1 cellular context compared by ENCODE assay signal in genomic region chr5:8013951-8014844, GRCh38.
TF ChIP-seq lines count a peak whose summit lies in the region.

No MANE protein-coding gene starts in this region.

TF ChIP-seq in GM23338, 12 proteins besides CTCF, POLR2A, EP300 and RAD21:
- TF ChIP-seq ZNF462 (CRISPR knock-in tag; IDR thresholded peaks at IDR 0.05), result no peak
- no peak for TF ChIP-seq ZNF114 (CRISPR knock-in tag; IDR thresholded peaks at IDR 0.05)
- no peak for TF ChIP-seq REST (IDR thresholded peaks at IDR 0.05; ENCODE audit: unreplicated experiment)
- TF ChIP-seq EZH2 (IDR thresholded peaks at IDR 0.05; ENCODE audit: low read depth, unreplicated experiment), result no peak
- TF ChIP-seq STAT1 (IDR thresholded peaks at IDR 0.05; ENCODE audit: unreplicated experiment), result no peak
- TF ChIP-seq NANOG (IDR thresholded peaks at IDR 0.05; ENCODE audit: borderline replicate concordance), result no peak
- no peak for TF ChIP-seq CREB1 (CRISPR knock-in tag; IDR thresholded peaks at IDR 0.05; ENCODE audit: low read depth)
- TF ChIP-seq ZNF331 (CRISPR knock-in tag; IDR thresholded peaks at IDR 0.05; ENCODE audit: low read depth), result no peak
- no peak for TF ChIP-seq POLR2AphosphoS5 (IDR thresholded peaks at IDR 0.05; ENCODE audit: low read depth)
- TF ChIP-seq JUNB (IDR thresholded peaks at IDR 0.05; ENCODE audit: unreplicated experiment), result no peak
- TF ChIP-seq EZH2phosphoT487 (IDR thresholded peaks at IDR 0.05; ENCODE audit: unreplicated experiment), result no peak
- TF ChIP-seq ETS1 (IDR thresholded peaks at IDR 0.05), result no peak
